In genomic region chr14:102491786-102492522, GRCh38 we compare ENCODE assay signal across 17 cellular contexts.
"Had no signal": no experiment of that assay in that cellular context is flagged by ENCODE, and none has a peak within 500 bp of the region (broad histone marks: within the 10 kb centered on the region; RNA-seq: fewer than 3 reads in every experiment).

No MANE protein-coding gene starts in this region.

- ATAC-seq: activated CD4-positive, alpha-beta T cell treated with anti-CD3 and anti-CD28 coated beads for 36 hours; stimulated activated naive CD8-positive, alpha-beta T cell treated with anti-CD3 and anti-CD28 coated beads, Interleukin-15, Interleukin-2, amounts not matched to agents 100 U/mL and 50 U/mL, for 24 hours had no signal

- H3K4me2 ChIP-seq: smooth muscle cell had no signal

- H3K4me1 Mint-ChIP-seq: activated B cell treated with CpG ODN at 0.5 μM for 24 hours; activated CD4-positive, alpha-beta T cell treated with anti-CD3 and anti-CD28 coated beads for 36 hours; activated naive CD8-positive, alpha-beta T cell treated with anti-CD3 and anti-CD28 coated beads for 36 hours; immature natural killer cell had no signal

- H3K27ac Mint-ChIP-seq: activated B cell treated with CpG ODN at 0.5 μM for 24 hours; activated CD4-positive, alpha-beta T cell treated with anti-CD3 and anti-CD28 coated beads for 36 hours; activated naive CD8-positive, alpha-beta T cell treated with anti-CD3 and anti-CD28 coated beads for 36 hours had no signal

- H3K4me3 Mint-ChIP-seq: activated B cell treated with CpG ODN at 0.5 μM for 24 hours; activated CD4-positive, alpha-beta T cell treated with anti-CD3 and anti-CD28 coated beads for 36 hours; activated naive CD8-positive, alpha-beta T cell treated with anti-CD3 and anti-CD28 coated beads for 36 hours; immature natural killer cell had no signal

- H3K9me3 Mint-ChIP-seq: activated B cell treated with CpG ODN at 0.5 μM for 24 hours; activated naive CD8-positive, alpha-beta T cell treated with anti-CD3 and anti-CD28 coated beads for 36 hours; immature natural killer cell had no signal

- H3K9me3 ChIP-seq: breast epithelium, left lung, sigmoid colon had no signal

- H3K4me1 ChIP-seq: left lung had no signal

- H3K27ac ChIP-seq: breast epithelium, left lung, sigmoid colon had no signal

- H3K36me3 ChIP-seq: breast epithelium had no signal

- H3K4me3 ChIP-seq: breast epithelium, left lung, sigmoid colon, smooth muscle cell had no signal

- H3K36me3 Mint-ChIP-seq: activated naive CD8-positive, alpha-beta T cell treated with anti-CD3 and anti-CD28 coated beads for 36 hours; immature natural killer cell had no signal

- H3K27me3 ChIP-seq: breast epithelium, left lung, sigmoid colon had no signal

- DNase-seq: activated B cell treated with CpG ODN at 0.5 μM for 24 hours; activated CD4-positive, alpha-beta T cell treated with anti-CD3 and anti-CD28 coated beads for 36 hours; activated CD4-positive, alpha-beta T cell treated with anti-CD3 and anti-CD28 coated beads, Interleukin-2, amount 50 U/mL, for 48 hours; activated CD8-positive, alpha-beta memory T cell treated with anti-CD3 and anti-CD28 coated beads, Interleukin-2, amount 50 U/mL, for 48 hours; activated naive CD4-positive, alpha-beta T cell treated with Interleukin-2 at 50 U/mL for 16 hours; activated naive CD8-positive, alpha-beta T cell treated with anti-CD3 and anti-CD28 coated beads for 36 hours; activated T-cell treated with anti-CD3 and anti-CD28 coated beads, Interleukin-2, amount 50 U/mL, for 48 hours; cerebellar nuclear complex; cortex of kidney; immature natural killer cell; sigmoid colon; stimulated activated CD4-positive, alpha-beta T cell treated with anti-CD3 and anti-CD28 coated beads, Interleukin-4, amount 100 ng/mL, for 1 hour; stimulated activated naive CD8-positive, alpha-beta T cell treated with anti-CD3 and anti-CD28 coated beads, Interleukin-15, Interleukin-2, amounts not matched to agents 100 U/mL and 50 U/mL, for 24 hours; T-helper 9 cell had no signal

- H3K27me3 Mint-ChIP-seq: activated B cell treated with CpG ODN at 0.5 μM for 24 hours; activated CD4-positive, alpha-beta T cell treated with anti-CD3 and anti-CD28 coated beads for 36 hours; activated naive CD8-positive, alpha-beta T cell treated with anti-CD3 and anti-CD28 coated beads for 36 hours had no signal
